Comparison of ENCODE assay signal across 8 cellular contexts in genomic region chr15:85926834-85927233, GRCh38.
"Had no signal": no experiment of that assay in that cellular context is flagged by ENCODE, and none has a peak within 500 bp of the region (broad histone marks: within the 10 kb centered on the region; RNA-seq: fewer than 3 reads in every experiment).

No MANE protein-coding gene starts in this region.

- DNase-seq: GM23248, GOT3, H7, HFFc6, IMR-90 had no signal

- H3K9me3 ChIP-seq: HAP-1 had no signal

- ATAC-seq: HCT116, K562 had no signal

- H3K4me3 Mint-ChIP-seq: HFFc6 had no signal

- H3K4me3 ChIP-seq: GM23248, HAP-1, K562 had no signal

- H3K27ac ChIP-seq: GM23248 had no signal

- H3K27ac Mint-ChIP-seq: HFFc6 had no signal
